ENCODE assay signal across 1 cellular context in genomic region chr19:40599331-40600085, GRCh38.
TF ChIP-seq lines count a peak whose summit lies in the region.

No MANE protein-coding gene starts in this region.

TF ChIP-seq in HCT116, 20 proteins besides CTCF, POLR2A, EP300 and RAD21:
- no peak for TF ChIP-seq ATF3 (IDR thresholded peaks at IDR 0.05)
- no peak for TF ChIP-seq CEBPB (IDR thresholded peaks at IDR 0.05; ENCODE audit: low read depth)
- no peak for TF ChIP-seq YY1 (IDR thresholded peaks at IDR 0.05; ENCODE audit: extremely low read depth, insufficient replicate concordance, low read depth, low read length)
- no peak for TF ChIP-seq ZFX (IDR thresholded peaks at IDR 0.05)
- TF ChIP-seq TCF7L2 (IDR thresholded peaks at IDR 0.05; ENCODE audit: borderline replicate concordance, extremely low read depth, insufficient read depth, insufficient read length), result no peak
- TF ChIP-seq, protein P1, sequence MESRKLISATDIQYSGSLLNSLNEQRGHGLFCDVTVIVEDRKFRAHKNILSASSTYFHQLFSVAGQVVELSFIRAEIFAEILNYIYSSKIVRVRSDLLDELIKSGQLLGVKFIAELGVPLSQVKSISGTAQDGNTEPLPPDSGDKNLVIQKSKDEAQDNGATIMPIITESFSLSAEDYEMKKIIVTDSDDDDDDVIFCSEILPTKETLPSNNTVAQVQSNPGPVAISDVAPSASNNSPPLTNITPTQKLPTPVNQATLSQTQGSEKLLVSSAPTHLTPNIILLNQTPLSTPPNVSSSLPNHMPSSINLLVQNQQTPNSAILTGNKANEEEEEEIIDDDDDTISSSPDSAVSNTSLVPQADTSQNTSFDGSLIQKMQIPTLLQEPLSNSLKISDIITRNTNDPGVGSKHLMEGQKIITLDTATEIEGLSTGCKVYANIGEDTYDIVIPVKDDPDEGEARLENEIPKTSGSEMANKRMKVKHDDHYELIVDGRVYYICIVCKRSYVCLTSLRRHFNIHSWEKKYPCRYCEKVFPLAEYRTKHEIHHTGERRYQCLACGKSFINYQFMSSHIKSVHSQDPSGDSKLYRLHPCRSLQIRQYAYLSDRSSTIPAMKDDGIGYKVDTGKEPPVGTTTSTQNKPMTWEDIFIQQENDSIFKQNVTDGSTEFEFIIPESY (IDR thresholded peaks at IDR 0.05; ENCODE audit: extremely low read depth, insufficient replicate concordance, low read length), result no peak
- no peak for TF ChIP-seq SIN3A (IDR thresholded peaks at IDR 0.05; ENCODE audit: low read depth)
- TF ChIP-seq POLR2AphosphoS5 (IDR thresholded peaks at IDR 0.05; ENCODE audit: low read depth, low read length), result no peak
- no peak for TF ChIP-seq EZH2 (IDR thresholded peaks at IDR 0.05)
- no peak for TF ChIP-seq FOSL1 (IDR thresholded peaks at IDR 0.05; ENCODE audit: low read depth)
- no peak for TF ChIP-seq SP1 (IDR thresholded peaks at IDR 0.05; ENCODE audit: low read depth)
- TF ChIP-seq MAX (IDR thresholded peaks at IDR 0.05), result no peak
TF ChIP-seq in HCT116: peak in this region for 0.
